8 cellular contexts compared by ENCODE assay signal in the genomic region with DNA sequence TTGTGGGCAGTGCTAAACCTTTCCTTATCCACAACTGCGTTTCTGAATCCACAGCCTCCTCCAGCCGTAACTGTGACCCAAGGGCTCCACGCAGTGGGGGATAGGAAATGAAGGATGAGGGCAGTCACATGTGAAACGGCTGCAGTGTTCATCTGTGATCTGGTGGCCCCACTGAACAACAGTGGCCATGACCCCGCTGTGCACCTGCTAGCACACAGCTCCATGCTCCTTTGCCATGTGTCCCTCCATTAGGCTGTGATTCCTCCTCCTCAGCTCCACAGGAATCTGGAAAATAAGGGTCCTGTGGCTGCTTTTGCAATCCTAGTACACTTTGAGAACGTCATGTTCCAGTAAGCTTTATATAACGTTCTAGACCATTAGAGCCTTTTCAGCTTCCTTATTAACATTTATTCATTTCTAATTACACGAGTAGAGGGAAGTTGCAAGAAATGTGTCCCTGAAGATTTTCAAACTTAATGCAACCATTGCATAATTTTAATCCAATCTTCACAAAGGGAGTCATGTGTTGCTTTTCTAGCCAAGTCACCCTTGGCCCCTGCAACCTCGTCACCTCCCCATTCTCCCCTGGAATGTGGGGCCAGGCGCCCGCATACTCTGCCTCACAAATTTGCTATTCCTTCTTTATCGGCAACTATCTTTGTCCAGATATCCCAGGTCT. TPM values are rescaled to one million over a fixed set of nuclear protein-coding genes. Genes with fewer than 3 reads are reported as not detected.
A peak's percentile ranks its signal among the peaks of the same experiment; 100 is the strongest.
DNase-seq lines count a peak whose midpoint lies in the region; ATAC-seq, FAIRE-seq and TF ChIP-seq lines count a peak whose summit lies in the region.

No MANE protein-coding gene starts in this region.

- H3K4me3 ChIP-seq in OCI-LY1 (ENCODE audit: low read depth, low read length, poor library complexity, severe bottlenecking) (no peak overlapping the region), fibroblast of pulmonary artery (replicated peaks; ENCODE audit: low read depth, low read length) (no peak overlapping the region)

- no peaks in the 10 kb centered on the region for H3F3A ChIP-seq in OCI-LY1 (ENCODE audit: insufficient read depth, low read length)

- H3K4me2 ChIP-seq in OCI-LY1 (ENCODE audit: low read length): no peak overlapping the region

- H3K9me3 Mint-ChIP-seq in osteocyte (ENCODE audit: unreplicated experiment): no peaks in the 10 kb centered on the region

- H3K36me3 Mint-ChIP-seq in osteocyte (ENCODE audit: unreplicated experiment): peaks cover 3% of the 10 kb centered on the region

- peaks cover 7% of the 10 kb centered on the region for H3K4me1 ChIP-seq in OCI-LY1 (ENCODE audit: insufficient read depth, low read length, severe bottlenecking)

- H3K9me2 ChIP-seq in OCI-LY1 (ENCODE audit: low read depth, low read length): no peaks in the 10 kb centered on the region

- no peak overlapping the region for H3K4me3 Mint-ChIP-seq in osteocyte (ENCODE audit: unreplicated experiment)

- DNase-seq in Daoy (ENCODE audit: low read depth) (peak; percentile 12), fibroblast of pulmonary artery (ENCODE audit: low read depth) (peak; percentile 52), osteocyte (ENCODE audit: extremely low spot score, unreplicated experiment) (no peak), GM19239 (ENCODE audit: insufficient read length, low spot score) (no peak)
- DNase-seq in stimulated activated CD4-positive, alpha-beta T cell treated with anti-CD3 and anti-CD28 coated beads, Interleukin-4, amount 100 ng/mL, for 4 hours: no peak
- DNase-seq in activated CD4-positive, alpha-beta T cell treated with anti-CD3 and anti-CD28 coated beads for 1 hour: no peak

- TF ChIP-seq CTCF in OCI-LY1 (IDR thresholded peaks at IDR 0.05; ENCODE audit: low read length) (peak; percentile 48), fibroblast of pulmonary artery (IDR thresholded peaks at IDR 0.05; ENCODE audit: low read length, missing control alignments) (peak; percentile 35), osteocyte (IDR thresholded peaks at IDR 0.05) (peak; percentile 53)

- no peaks in the 10 kb centered on the region for H3K36me3 ChIP-seq in OCI-LY1 (ENCODE audit: insufficient read depth, low read length)

- H3K27me3 Mint-ChIP-seq in osteocyte (ENCODE audit: unreplicated experiment): peaks cover 34% of the 10 kb centered on the region

- peaks cover 21% of the 10 kb centered on the region for H3K4me1 Mint-ChIP-seq in osteocyte (ENCODE audit: unreplicated experiment)

- ATAC-seq in HG03432 (IDR thresholded peaks at IDR 0.05; ENCODE audit: unreplicated experiment): no peak

- no peaks in the 10 kb centered on the region for H3K79me2 ChIP-seq in OCI-LY1 (ENCODE audit: insufficient read depth, low read length)

- no peak overlapping the region for H3K9ac ChIP-seq in OCI-LY1 (ENCODE audit: low read length)

- H3K9me3 ChIP-seq in OCI-LY1 (ENCODE audit: low read length): no peaks in the 10 kb centered on the region

- H4K20me1 ChIP-seq in OCI-LY1 (ENCODE audit: insufficient read depth, low read length): no peaks in the 10 kb centered on the region

- H2AFZ ChIP-seq in OCI-LY1 (ENCODE audit: low read length): no peak overlapping the region

- no peak for FAIRE-seq in GM19239 (lab: Jason Lieb, UNC)

- no peaks in the 10 kb centered on the region; the same call in 1 of the 2 replicates for H3K27me3 ChIP-seq in OCI-LY1 (ENCODE audit: insufficient read depth, low read length)

- no peak overlapping the region for H3K27ac Mint-ChIP-seq in osteocyte (ENCODE audit: unreplicated experiment)

- no peak overlapping the region for H3K27ac ChIP-seq in OCI-LY1 (ENCODE audit: low read depth, low read length, poor library complexity, severe bottlenecking)

RNA-seq across cellular contexts. Expression of a gene that starts 7.1 kb away (rescaled TPM):
- total RNA-seq in Daoy (2014; rRNA removed; shearing (Covaris generic)): 32.8 and 41.3 TPM in 2 replicates
- 25.7 and 28.3 TPM in 2 replicates for total RNA-seq in osteocyte

Comparison
In these comparisons a context has a peak if more than half of its experiments do, and no peak if none do; other contexts are left out.
1. DNase-seq: peak in Daoy (single experiment) and fibroblast of pulmonary artery (single experiment); none in osteocyte (single experiment), GM19239 (single experiment), stimulated activated CD4-positive, alpha-beta T cell treated with anti-CD3 and anti-CD28 coated beads, Interleukin-4, amount 100 ng/mL, for 4 hours (0 of 2) and activated CD4-positive, alpha-beta T cell treated with anti-CD3 and anti-CD28 coated beads for 1 hour (single experiment).
2. Peak in every context shown above with its lines, with median percentiles within 50 percentile points of each other: CTCF ChIP-seq.